ENCODE assay signal across 8 cellular contexts in the genomic region with DNA sequence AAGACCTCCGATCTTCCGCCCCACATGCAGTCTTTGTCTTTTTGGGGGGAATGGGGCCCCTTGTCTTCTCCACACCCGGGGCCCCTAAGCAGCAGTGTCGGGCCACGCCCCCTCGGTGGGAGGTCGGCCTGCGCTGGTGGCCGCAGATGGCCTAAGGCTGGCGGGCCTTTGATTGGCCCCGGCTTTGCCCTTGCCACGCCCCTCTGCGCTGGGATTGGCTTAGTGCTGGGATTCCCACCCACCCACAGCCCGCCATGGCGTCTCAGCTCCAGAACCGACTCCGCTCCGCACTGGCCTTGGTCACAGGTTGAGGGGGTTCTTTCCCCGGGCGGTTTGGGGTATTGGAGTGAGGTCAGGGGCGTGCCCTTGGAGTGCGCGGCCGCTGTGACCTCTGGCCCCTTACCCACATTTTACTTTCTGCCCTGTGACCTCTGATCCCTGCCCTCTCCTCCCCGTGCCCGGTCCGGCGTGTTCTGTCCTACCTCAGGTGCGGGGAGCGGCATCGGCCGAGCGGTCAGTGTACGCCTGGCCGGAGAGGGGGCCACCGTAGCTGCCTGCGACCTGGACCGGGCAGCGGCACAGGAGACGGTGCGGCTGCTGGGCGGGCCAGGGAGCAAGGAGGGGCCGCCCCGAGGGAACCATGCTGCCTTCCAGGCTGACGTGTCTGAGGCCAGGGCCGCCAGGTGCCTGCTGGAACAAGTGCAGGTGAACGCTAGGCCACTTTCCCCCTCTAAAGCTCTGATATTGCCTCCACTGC. TPM values are rescaled to one million over a fixed set of nuclear protein-coding genes. Genes with fewer than 3 reads are reported as not detected.
DNase-seq lines count a peak whose midpoint lies in the region; ATAC-seq lines count a peak whose summit lies in the region.

TSS of gene HSD17B8 (plus strand) at position 241 of the 757 bp plus-strand sequence. CDS start at position 255, 14 bp downstream.

- peaks cover 56% of the 10 kb centered on the region for H3K4me1 ChIP-seq in CD4-positive, CD25-positive, alpha-beta regulatory T cell (ENCODE audit: control insufficient read depth, insufficient read depth, low read length, poor library complexity, severe bottlenecking)
- H3K4me1 ChIP-seq in esophagus (ENCODE audit: control insufficient read depth in 2 of 2, insufficient read depth in 2 of 2, low read length in 1 of 2): peaks cover 15 to 20% of the 10 kb centered on the region in 2 donors
- peaks cover 43% of the 10 kb centered on the region for H3K4me1 ChIP-seq in muscle layer of colon (ENCODE audit: insufficient read depth, low read length)

- peaks cover 14 to 75% (median 50%) of the 10 kb centered on the region in 4 donors for H3K4me1 Mint-ChIP-seq in CD4-positive, CD25-positive, alpha-beta regulatory T cell

- peaks cover 0 to 3% (median 0%) of the 10 kb centered on the region in 7 donors for H3K9me3 Mint-ChIP-seq in CD4-positive, CD25-positive, alpha-beta regulatory T cell

- H3K27ac Mint-ChIP-seq in CD4-positive, CD25-positive, alpha-beta regulatory T cell: peak within 1 kb of the TSS; percentile 89 to 91 (median 89)

- H3K36me3 ChIP-seq in CD4-positive, CD25-positive, alpha-beta regulatory T cell (ENCODE audit: control insufficient read depth, insufficient read depth, low read length): peaks cover 20% of the 10 kb centered on the region
- H3K36me3 ChIP-seq in esophagus (ENCODE audit: control insufficient read depth in 2 of 2, insufficient read depth in 2 of 2, low read length in 1 of 2): peaks cover 5 to 18% of the 10 kb centered on the region in 2 donors
- peaks cover 27% of the 10 kb centered on the region for H3K36me3 ChIP-seq in muscle layer of colon (ENCODE audit: insufficient read depth, low read length)

- H3K9ac ChIP-seq in muscle layer of colon (ENCODE audit: low read length): peak within 1 kb of the TSS; percentile 40

- peak within 1 kb of the TSS; percentile 92 to 100 (median 96) for H3K4me3 Mint-ChIP-seq in CD4-positive, CD25-positive, alpha-beta regulatory T cell

- H3K27ac ChIP-seq in CD4-positive, CD25-positive, alpha-beta regulatory T cell (ENCODE audit: insufficient read depth, low read length, poor library complexity, severe bottlenecking): peak within 1 kb of the TSS; percentile 69
- peak within 1 kb of the TSS; percentile 48 to 81 for H3K27ac ChIP-seq in esophagus (ENCODE audit: low read depth in 2 of 2, low read length in 1 of 2)
- H3K27ac ChIP-seq in muscle layer of colon (ENCODE audit: low read depth, low read length): peak within 1 kb of the TSS; percentile 88

- peaks cover 18% of the 10 kb centered on the region for H3K36me3 Mint-ChIP-seq in CD4-positive, CD25-positive, alpha-beta regulatory T cell

- peak; percentile 82 to 91 (median 87) for DNase-seq in CD4-positive, CD25-positive, alpha-beta regulatory T cell
- DNase-seq in HuH-7 (ENCODE audit: low spot score): peak; percentile 97
- DNase-seq in OCI-M2 (lab: John Stamatoyannopoulos, UW; ENCODE audit: unreplicated experiment): peak; percentile 46
- DNase-seq in activated T-cell treated with anti-CD3 and anti-CD28 coated beads, Interleukin-2, amount 50 U/mL, for 1 hour: peak; percentile 91
- peak; percentile 94 for DNase-seq in stimulated activated CD8-positive, alpha-beta memory T cell treated with anti-CD3 and anti-CD28 coated beads, Interleukin-4, amount 100 ng/mL, for 24 hours (ENCODE audit: low read depth)

- peak within 1 kb of the TSS; percentile 44 for H3K4me3 ChIP-seq in CD4-positive, CD25-positive, alpha-beta regulatory T cell (ENCODE audit: low read depth, low read length)
- peak within 1 kb of the TSS; percentile 77 to 92 for H3K4me3 ChIP-seq in esophagus (ENCODE audit: low read depth in 1 of 2, low read length in 2 of 2)
- peak within 1 kb of the TSS; percentile 72 to 83 for H3K4me3 ChIP-seq in muscle layer of colon (ENCODE audit: low read depth in 1 of 2, low read length in 2 of 2)

- WGBS in esophagus, 2 donors: 1% methylated on average over 43 to 47 of the region's 47 CpGs

- no peaks in the 10 kb centered on the region for H3K27me3 ChIP-seq in CD4-positive, CD25-positive, alpha-beta regulatory T cell (ENCODE audit: control insufficient read depth, insufficient read depth, low read length)
- no peaks in the 10 kb centered on the region for H3K27me3 ChIP-seq in esophagus (ENCODE audit: control insufficient read depth in 1 of 2, insufficient read depth in 2 of 2, low read length in 2 of 2)
- no peaks in the 10 kb centered on the region for H3K27me3 ChIP-seq in muscle layer of colon (ENCODE audit: control insufficient read depth in 1 of 2, insufficient read depth in 2 of 2, low read length in 2 of 2)

- no peaks in the 10 kb centered on the region for H3K27me3 Mint-ChIP-seq in CD4-positive, CD25-positive, alpha-beta regulatory T cell

- peak; percentile 60 to 66 for ATAC-seq in CD4-positive, CD25-positive, alpha-beta regulatory T cell (ENCODE audit: low read depth in 2 of 2)
- ATAC-seq in GM19467 (IDR thresholded peaks at IDR 0.05; ENCODE audit: unreplicated experiment): peak; percentile 40

- H3K9me3 ChIP-seq in CD4-positive, CD25-positive, alpha-beta regulatory T cell (ENCODE audit: control insufficient read depth in 2 of 2, low read length in 2 of 2): no peaks in the 10 kb centered on the region
- H3K9me3 ChIP-seq in esophagus (ENCODE audit: control insufficient read depth in 2 of 2, insufficient read depth in 1 of 2, low read depth in 1 of 2, low read length in 1 of 2): no peaks in the 10 kb centered on the region
- H3K9me3 ChIP-seq in muscle layer of colon (ENCODE audit: low read length): no peaks in the 10 kb centered on the region

RNA-seq across cellular contexts. Expression of gene HSD17B8, which starts in this region (rescaled TPM):
- total RNA-seq in CD4-positive, CD25-positive, alpha-beta regulatory T cell: 8.8 TPM
- 10 to 100 TPM; 33.3 to 53.9 (median 41.9) TPM for polyA plus RNA-seq in CD4-positive, CD25-positive, alpha-beta regulatory T cell
- 10 to 100 TPM; 16.7 to 33.7 TPM for polyA plus RNA-seq in esophagus

Comparison
In these comparisons a context has a peak if more than half of its experiments do, and no peak if none do; other contexts are left out.
1. Peak in every context shown above with its lines: DNase-seq, ATAC-seq, H3K4me3 ChIP-seq and H3K27ac ChIP-seq.
2. DNase-seq: peak in every context shown above with its lines; median percentile 97 in HuH-7; 94 in stimulated activated CD8-positive, alpha-beta memory T cell treated with anti-CD3 and anti-CD28 coated beads, Interleukin-4, amount 100 ng/mL, for 24 hours; 91 in activated T-cell treated with anti-CD3 and anti-CD28 coated beads, Interleukin-2, amount 50 U/mL, for 1 hour; 87 in CD4-positive, CD25-positive, alpha-beta regulatory T cell; 46 in OCI-M2.